ENCODE assay signal across 14 cellular contexts in genomic region chr6:122735618-122736017, GRCh38. TPM values are rescaled to one million over a fixed set of nuclear protein-coding genes. Genes with fewer than 3 reads are reported as not detected.
DNase-seq lines count a peak whose midpoint lies in the region; ATAC-seq and TF ChIP-seq lines count a peak whose summit lies in the region.
"Had no signal": no experiment of that assay in that cellular context is flagged by ENCODE, and none has a peak within 500 bp of the region (broad histone marks: within the 10 kb centered on the region; RNA-seq: fewer than 3 reads in every experiment).

No MANE protein-coding gene starts in this region.

- H3K4me3 ChIP-seq in uterus, result no peak overlapping the region
- no peak overlapping the region for H3K4me3 ChIP-seq in gastrocnemius medialis
- H3K4me3 ChIP-seq: cardiac muscle cell had no signal

- no peak for ATAC-seq in HG03039 (IDR thresholded peaks at IDR 0.05; ENCODE audit: unreplicated experiment)
- no peak for ATAC-seq in HG03565 (IDR thresholded peaks at IDR 0.05; ENCODE audit: unreplicated experiment)
- ATAC-seq in gastrocnemius medialis, result no peak
- ATAC-seq: Panc1 had no signal

- peak overlapping the region; percentile 78 for H3K27ac ChIP-seq in epithelial cell of prostate
- peak overlapping the region; percentile 10 to 27 for H3K27ac ChIP-seq in uterus
- peak overlapping the region in 1 of 4 donors; percentile 4 for H3K27ac ChIP-seq in gastrocnemius medialis
- H3K27ac ChIP-seq: cardiac muscle cell had no signal

- H3K27me3 ChIP-seq in uterus (no peaks in the 10 kb centered on the region), gastrocnemius medialis (no peaks in the 10 kb centered on the region)
- H3K27me3 ChIP-seq: cardiac muscle cell had no signal

- H3K9me3 ChIP-seq in uterus, result no peaks in the 10 kb centered on the region
- no peaks in the 10 kb centered on the region for H3K9me3 ChIP-seq in gastrocnemius medialis

- TF ChIP-seq POLR2A in uterus (IDR thresholded peaks at IDR 0.05) (no peak), gastrocnemius medialis (IDR thresholded peaks at IDR 0.05) (no peak)

- DNase-seq in SHP77 treated with DMSO at 0.1 percent for 48 hours (lab: John Stamatoyannopoulos, UW) (peak; percentile 48), SHP77 (lab: John Stamatoyannopoulos, UW) (no peak), NCI-H524 treated with DMSO at 0.1 percent for 48 hours (lab: John Stamatoyannopoulos, UW) (peak; percentile 64), epithelial cell of prostate (ENCODE audit: low read depth, low spot score) (peak; percentile 92), uterus (no peak), gastrocnemius medialis (no peak)
- DNase-seq: activated CD4-positive, alpha-beta T cell treated with anti-CD3 and anti-CD28 coated beads, Interleukin-2, amount 50 U/mL, for 48 hours; activated naive CD4-positive, alpha-beta T cell treated with Interleukin-2 at 50 U/mL for 16 hours; midbrain had no signal

- TF ChIP-seq CTCF in uterus (IDR thresholded peaks at IDR 0.05) (no peak), gastrocnemius medialis (IDR thresholded peaks at IDR 0.05 in 4 of 5, conservative IDR thresholded peaks at IDR 0.05 in 1 of 5) (no peak)

- intact Hi-C loops in uterus (cut with DNase I; ENCODE audit: low total_unique reads) (no loop called here), gastrocnemius medialis (cut with DNase I; ENCODE audit: low total_unique reads) (loop anchor here (10.0 kb wide), 1 partner anchor 579 kb away; no protein-coding TSS in a partner anchor)

- in situ Hi-C loops in gastrocnemius medialis (cut with MboI; ENCODE audit: low sequenced_read_pairs in 4 of 4), result loop anchor here in 2 of 4 donors (5.0 to 25.0 kb wide), 2 partner anchors 102 to 577 kb away; no protein-coding TSS in a partner anchor

- H3K4me1 ChIP-seq in uterus, result no peaks in the 10 kb centered on the region
- peaks cover 11 to 21% of the 10 kb centered on the region in 2 donors for H3K4me1 ChIP-seq in gastrocnemius medialis

- H3K36me3 ChIP-seq in uterus (no peaks in the 10 kb centered on the region), gastrocnemius medialis (no peaks in the 10 kb centered on the region)
- H3K36me3 ChIP-seq: cardiac muscle cell had no signal

RNA-seq across cellular contexts. Expression of gene FABP7, which starts 43.9 kb away (rescaled TPM):
- total RNA-seq in uterus (under 1 TPM in 1 of 4 donors, not detected in 3; 0.76 TPM), gastrocnemius medialis (10 to 100 TPM in 1 of 4 donors, 1 to 10 TPM in 2, under 1 TPM in 1; 0.51 to 21.0 (median 5.9) TPM)
- total RNA-seq: posterior vena cava had no signal

RNA-seq across cellular contexts. Expression of gene SMPDL3A, which starts 53.4 kb away (rescaled TPM):
- total RNA-seq in uterus, result 10 to 100 TPM in 2 of 4 donors, 1 to 10 TPM in 2; 4.1 to 18.7 (median 13.3) TPM
- 10 to 100 TPM; 18.4 to 38.4 (median 32.6) TPM for total RNA-seq in gastrocnemius medialis

Comparison
In these comparisons a context has a peak if more than half of its experiments do, and no peak if none do; other contexts are left out.
1. DNase-seq: peak in SHP77 treated with DMSO at 0.1 percent for 48 hours (single experiment), NCI-H524 treated with DMSO at 0.1 percent for 48 hours (single experiment) and epithelial cell of prostate (single experiment); none in SHP77 (0 of 2), uterus (0 of 2) and gastrocnemius medialis (0 of 2).